In the genomic region with DNA sequence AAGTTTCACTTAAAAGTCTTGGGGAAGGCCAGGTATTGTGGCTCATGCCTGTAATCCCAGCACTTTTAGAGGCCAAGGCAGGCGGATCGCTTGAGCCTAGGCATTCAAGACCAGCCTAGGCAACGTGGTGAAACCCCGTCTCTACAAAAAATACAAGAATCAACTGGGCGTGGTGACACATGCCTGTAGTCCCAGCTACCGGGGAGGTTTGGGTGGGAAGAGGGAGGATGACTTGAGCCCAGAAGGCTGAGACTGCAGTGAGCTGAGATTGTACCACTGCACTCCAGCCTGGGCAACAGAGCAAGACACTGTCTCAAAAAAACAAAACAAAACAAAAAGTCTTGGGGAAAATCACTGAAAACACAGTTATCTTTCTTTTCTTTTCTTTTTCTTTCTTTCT, we compare ENCODE assay signal across 2 cellular contexts.
TF ChIP-seq lines count a peak whose summit lies in the region.

No MANE protein-coding gene starts in this region.

TF ChIP-seq in GM23338, 12 proteins besides CTCF, POLR2A, EP300 and RAD21 (continues in another document):
- TF ChIP-seq, protein P1, sequence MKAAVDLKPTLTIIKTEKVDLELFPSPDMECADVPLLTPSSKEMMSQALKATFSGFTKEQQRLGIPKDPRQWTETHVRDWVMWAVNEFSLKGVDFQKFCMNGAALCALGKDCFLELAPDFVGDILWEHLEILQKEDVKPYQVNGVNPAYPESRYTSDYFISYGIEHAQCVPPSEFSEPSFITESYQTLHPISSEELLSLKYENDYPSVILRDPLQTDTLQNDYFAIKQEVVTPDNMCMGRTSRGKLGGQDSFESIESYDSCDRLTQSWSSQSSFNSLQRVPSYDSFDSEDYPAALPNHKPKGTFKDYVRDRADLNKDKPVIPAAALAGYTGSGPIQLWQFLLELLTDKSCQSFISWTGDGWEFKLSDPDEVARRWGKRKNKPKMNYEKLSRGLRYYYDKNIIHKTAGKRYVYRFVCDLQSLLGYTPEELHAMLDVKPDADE (IDR thresholded peaks at IDR 0.05): no peak
- TF ChIP-seq ZNF331 (CRISPR knock-in tag; IDR thresholded peaks at IDR 0.05; ENCODE audit: low read depth) (no peak), EZH2phosphoT487 (IDR thresholded peaks at IDR 0.05; ENCODE audit: unreplicated experiment) (no peak), POLR2AphosphoS5 (IDR thresholded peaks at IDR 0.05; ENCODE audit: low read depth) (no peak), CREB1 (CRISPR knock-in tag; IDR thresholded peaks at IDR 0.05; ENCODE audit: low read depth) (no peak), STAT1 (IDR thresholded peaks at IDR 0.05; ENCODE audit: unreplicated experiment) (no peak), EZH2 (IDR thresholded peaks at IDR 0.05; ENCODE audit: low read depth, unreplicated experiment) (no peak), NANOG (IDR thresholded peaks at IDR 0.05; ENCODE audit: borderline replicate concordance) (no peak), ZNF462 (CRISPR knock-in tag; IDR thresholded peaks at IDR 0.05) (no peak)
- TF ChIP-seq, protein P2, sequence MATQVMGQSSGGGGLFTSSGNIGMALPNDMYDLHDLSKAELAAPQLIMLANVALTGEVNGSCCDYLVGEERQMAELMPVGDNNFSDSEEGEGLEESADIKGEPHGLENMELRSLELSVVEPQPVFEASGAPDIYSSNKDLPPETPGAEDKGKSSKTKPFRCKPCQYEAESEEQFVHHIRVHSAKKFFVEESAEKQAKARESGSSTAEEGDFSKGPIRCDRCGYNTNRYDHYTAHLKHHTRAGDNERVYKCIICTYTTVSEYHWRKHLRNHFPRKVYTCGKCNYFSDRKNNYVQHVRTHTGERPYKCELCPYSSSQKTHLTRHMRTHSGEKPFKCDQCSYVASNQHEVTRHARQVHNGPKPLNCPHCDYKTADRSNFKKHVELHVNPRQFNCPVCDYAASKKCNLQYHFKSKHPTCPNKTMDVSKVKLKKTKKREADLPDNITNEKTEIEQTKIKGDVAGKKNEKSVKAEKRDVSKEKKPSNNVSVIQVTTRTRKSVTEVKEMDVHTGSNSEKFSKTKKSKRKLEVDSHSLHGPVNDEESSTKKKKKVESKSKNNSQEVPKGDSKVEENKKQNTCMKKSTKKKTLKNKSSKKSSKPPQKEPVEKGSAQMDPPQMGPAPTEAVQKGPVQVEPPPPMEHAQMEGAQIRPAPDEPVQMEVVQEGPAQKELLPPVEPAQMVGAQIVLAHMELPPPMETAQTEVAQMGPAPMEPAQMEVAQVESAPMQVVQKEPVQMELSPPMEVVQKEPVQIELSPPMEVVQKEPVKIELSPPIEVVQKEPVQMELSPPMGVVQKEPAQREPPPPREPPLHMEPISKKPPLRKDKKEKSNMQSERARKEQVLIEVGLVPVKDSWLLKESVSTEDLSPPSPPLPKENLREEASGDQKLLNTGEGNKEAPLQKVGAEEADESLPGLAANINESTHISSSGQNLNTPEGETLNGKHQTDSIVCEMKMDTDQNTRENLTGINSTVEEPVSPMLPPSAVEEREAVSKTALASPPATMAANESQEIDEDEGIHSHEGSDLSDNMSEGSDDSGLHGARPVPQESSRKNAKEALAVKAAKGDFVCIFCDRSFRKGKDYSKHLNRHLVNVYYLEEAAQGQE (IDR thresholded peaks at IDR 0.05; ENCODE audit: unreplicated experiment): no peak

TF ChIP-seq in WTC11, 78 proteins besides CTCF, POLR2A, EP300 and RAD21:
- TF ChIP-seq MXD4 (CRISPR knock-in tag; IDR thresholded peaks at IDR 0.05; ENCODE audit: borderline replicate concordance) (no peak), ZNF232 (CRISPR knock-in tag; IDR thresholded peaks at IDR 0.05) (no peak), OVOL2 (CRISPR knock-in tag; IDR thresholded peaks at IDR 0.05; ENCODE audit: borderline replicate concordance) (no peak), NFYB (CRISPR knock-in tag; conservative IDR thresholded peaks at IDR 0.05; ENCODE audit: low read depth) (no peak), CREB1 (CRISPR knock-in tag; IDR thresholded peaks at IDR 0.05) (no peak), NFE2L1 (CRISPR knock-in tag; IDR thresholded peaks at IDR 0.05) (no peak), CBFB (CRISPR knock-in tag; IDR thresholded peaks at IDR 0.05; ENCODE audit: low read depth) (no peak), ELF4 (CRISPR knock-in tag; IDR thresholded peaks at IDR 0.05; ENCODE audit: low read depth) (no peak), PRRX2 (CRISPR knock-in tag; IDR thresholded peaks at IDR 0.05) (no peak), TCF7 (CRISPR knock-in tag; IDR thresholded peaks at IDR 0.05; ENCODE audit: low read depth) (no peak), ZNF138 (CRISPR knock-in tag; conservative IDR thresholded peaks at IDR 0.05) (no peak), JUN (CRISPR knock-in tag; IDR thresholded peaks at IDR 0.05) (no peak), ERG (CRISPR knock-in tag; IDR thresholded peaks at IDR 0.05) (no peak), FOXP1 (CRISPR knock-in tag; IDR thresholded peaks at IDR 0.05; ENCODE audit: borderline replicate concordance) (no peak), GTF2I (CRISPR knock-in tag; conservative IDR thresholded peaks at IDR 0.05) (no peak)
- TF ChIP-seq, protein P3, sequence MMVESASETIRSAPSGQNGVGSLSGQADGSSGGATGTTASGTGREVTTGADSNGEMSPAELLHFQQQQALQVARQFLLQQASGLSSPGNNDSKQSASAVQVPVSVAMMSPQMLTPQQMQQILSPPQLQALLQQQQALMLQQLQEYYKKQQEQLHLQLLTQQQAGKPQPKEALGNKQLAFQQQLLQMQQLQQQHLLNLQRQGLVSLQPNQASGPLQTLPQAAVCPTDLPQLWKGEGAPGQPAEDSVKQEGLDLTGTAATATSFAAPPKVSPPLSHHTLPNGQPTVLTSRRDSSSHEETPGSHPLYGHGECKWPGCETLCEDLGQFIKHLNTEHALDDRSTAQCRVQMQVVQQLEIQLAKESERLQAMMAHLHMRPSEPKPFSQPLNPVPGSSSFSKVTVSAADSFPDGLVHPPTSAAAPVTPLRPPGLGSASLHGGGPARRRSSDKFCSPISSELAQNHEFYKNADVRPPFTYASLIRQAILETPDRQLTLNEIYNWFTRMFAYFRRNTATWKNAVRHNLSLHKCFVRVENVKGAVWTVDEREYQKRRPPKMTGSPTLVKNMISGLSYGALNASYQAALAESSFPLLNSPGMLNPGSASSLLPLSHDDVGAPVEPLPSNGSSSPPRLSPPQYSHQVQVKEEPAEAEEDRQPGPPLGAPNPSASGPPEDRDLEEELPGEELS (CRISPR knock-in tag; IDR thresholded peaks at IDR 0.05): no peak
- TF ChIP-seq, protein P4, sequence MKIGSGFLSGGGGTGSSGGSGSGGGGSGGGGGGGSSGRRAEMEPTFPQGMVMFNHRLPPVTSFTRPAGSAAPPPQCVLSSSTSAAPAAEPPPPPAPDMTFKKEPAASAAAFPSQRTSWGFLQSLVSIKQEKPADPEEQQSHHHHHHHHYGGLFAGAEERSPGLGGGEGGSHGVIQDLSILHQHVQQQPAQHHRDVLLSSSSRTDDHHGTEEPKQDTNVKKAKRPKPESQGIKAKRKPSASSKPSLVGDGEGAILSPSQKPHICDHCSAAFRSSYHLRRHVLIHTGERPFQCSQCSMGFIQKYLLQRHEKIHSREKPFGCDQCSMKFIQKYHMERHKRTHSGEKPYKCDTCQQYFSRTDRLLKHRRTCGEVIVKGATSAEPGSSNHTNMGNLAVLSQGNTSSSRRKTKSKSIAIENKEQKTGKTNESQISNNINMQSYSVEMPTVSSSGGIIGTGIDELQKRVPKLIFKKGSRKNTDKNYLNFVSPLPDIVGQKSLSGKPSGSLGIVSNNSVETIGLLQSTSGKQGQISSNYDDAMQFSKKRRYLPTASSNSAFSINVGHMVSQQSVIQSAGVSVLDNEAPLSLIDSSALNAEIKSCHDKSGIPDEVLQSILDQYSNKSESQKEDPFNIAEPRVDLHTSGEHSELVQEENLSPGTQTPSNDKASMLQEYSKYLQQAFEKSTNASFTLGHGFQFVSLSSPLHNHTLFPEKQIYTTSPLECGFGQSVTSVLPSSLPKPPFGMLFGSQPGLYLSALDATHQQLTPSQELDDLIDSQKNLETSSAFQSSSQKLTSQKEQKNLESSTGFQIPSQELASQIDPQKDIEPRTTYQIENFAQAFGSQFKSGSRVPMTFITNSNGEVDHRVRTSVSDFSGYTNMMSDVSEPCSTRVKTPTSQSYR (CRISPR knock-in tag; IDR thresholded peaks at IDR 0.05): no peak
